In genomic region chr15:67835349-67836133, GRCh38 we compare ENCODE assay signal across 10 cellular contexts. TPM values are rescaled to one million over a fixed set of nuclear protein-coding genes. Genes with fewer than 3 reads are reported as not detected.
DNase-seq lines count a peak whose midpoint lies in the region; ATAC-seq and TF ChIP-seq lines count a peak whose summit lies in the region.
"Had no signal": no experiment of that assay in that cellular context is flagged by ENCODE, and none has a peak within 500 bp of the region (broad histone marks: within the 10 kb centered on the region; RNA-seq: fewer than 3 reads in every experiment).

No MANE protein-coding gene starts in this region.

- H3K4me1 Mint-ChIP-seq in activated naive CD8-positive, alpha-beta T cell treated with anti-CD3 and anti-CD28 coated beads, Interleukin-2, amount 50 U/mL, for 24 hours: peaks cover 41% of the 10 kb centered on the region

- peak overlapping the region; percentile 68 for H3K4me3 Mint-ChIP-seq in activated naive CD8-positive, alpha-beta T cell treated with anti-CD3 and anti-CD28 coated beads, Interleukin-2, amount 50 U/mL, for 24 hours

- no peak overlapping the region for H3K27ac ChIP-seq in liver (ENCODE audit: low read depth in 1 of 2, low read length in 2 of 2)
- no peak overlapping the region for H3K27ac ChIP-seq in tibial artery

- ATAC-seq in activated naive CD8-positive, alpha-beta T cell treated with anti-CD3 and anti-CD28 coated beads, Interleukin-2, amount 50 U/mL, for 24 hours: no peak
- ATAC-seq: activated naive CD4-positive, alpha-beta T cell treated with anti-CD3 and anti-CD28 coated beads, Interleukin-2, amount 50 U/mL, for 72 hours had no signal

- intact Hi-C loops in tibial artery (cut with DNase I; ENCODE audit: low total_unique reads): loop anchor here (2.0 to 10.0 kb wide), 3 partner anchors 291 to 379 kb away; partner anchors contain the start of genes C15orf61 and MAP2K5

- TF ChIP-seq CTCF in liver (IDR thresholded peaks at IDR 0.05; ENCODE audit: low read depth, low read length, missing input control) (no peak), tibial artery (IDR thresholded peaks at IDR 0.05) (no peak)

- H3K4me3 ChIP-seq in liver (ENCODE audit: low read depth in 1 of 3, low read length in 3 of 3) (peak overlapping the region in 2 of 3 donors; percentile 21 to 45), tibial artery (peak overlapping the region; percentile 30 to 37)

- 7% methylated on average over 57 of the region's 57 CpGs for WGBS in liver

- H3K36me3 ChIP-seq in liver (ENCODE audit: control insufficient read depth in 4 of 4, insufficient read depth in 3 of 4, low read depth in 1 of 4, low read length in 3 of 4) (no peaks in the 10 kb centered on the region), tibial artery (no peaks in the 10 kb centered on the region)

- H3K27ac Mint-ChIP-seq in activated naive CD8-positive, alpha-beta T cell treated with anti-CD3 and anti-CD28 coated beads, Interleukin-2, amount 50 U/mL, for 24 hours: no peak overlapping the region
- H3K27ac Mint-ChIP-seq: activated naive CD4-positive, alpha-beta T cell treated with anti-CD3 and anti-CD28 coated beads, Interleukin-2, amount 50 U/mL, for 72 hours had no signal

- H3K36me3 Mint-ChIP-seq in activated naive CD8-positive, alpha-beta T cell treated with anti-CD3 and anti-CD28 coated beads, Interleukin-2, amount 50 U/mL, for 24 hours (ENCODE audit: low read depth): peaks cover 4% of the 10 kb centered on the region

- DNase-seq in activated T-cell treated with anti-CD3 and anti-CD28 coated beads, Interleukin-2, amount 50 U/mL, for 1 hour: peak; percentile 46
- DNase-seq in activated T-cell treated with anti-CD3 and anti-CD28 coated beads for 4 hours (no peak), tibial artery (peak in 1 of 2 donors; percentile 67), NCI-H128 (lab: John Stamatoyannopoulos, UW; ENCODE audit: unreplicated experiment) (no peak), middle frontal gyrus (ENCODE audit: extremely low spot score, low spot score) (no peak)
- no peak for DNase-seq in activated naive CD8-positive, alpha-beta T cell treated with anti-CD3 and anti-CD28 coated beads, Interleukin-2, amount 50 U/mL, for 24 hours
- no peak for DNase-seq in activated effector memory CD4-positive, alpha-beta T cell treated with anti-CD3 and anti-CD28 coated beads, Interleukin-2, amount 50 U/mL, for 16 hours

- peaks cover 58% of the 10 kb centered on the region for H3K27me3 Mint-ChIP-seq in activated naive CD8-positive, alpha-beta T cell treated with anti-CD3 and anti-CD28 coated beads, Interleukin-2, amount 50 U/mL, for 24 hours

- H3K9ac ChIP-seq in liver (ENCODE audit: low read depth in 1 of 2, low read length in 2 of 2): no peak overlapping the region

- no peak for TF ChIP-seq RAD21 in liver (IDR thresholded peaks at IDR 0.05)

- H3K27me3 ChIP-seq in liver (ENCODE audit: control insufficient read depth in 4 of 4, insufficient read depth in 4 of 4, low read length in 3 of 4): peaks cover 0 to 11% (median 3%) of the 10 kb centered on the region in 4 donors
- peaks cover 0 to 54% of the 10 kb centered on the region in 2 donors for H3K27me3 ChIP-seq in tibial artery

- H3K4me1 ChIP-seq in liver (ENCODE audit: control insufficient read depth in 4 of 4, insufficient read depth in 4 of 4, low read length in 3 of 4): peaks cover 17 to 48% (median 43%) of the 10 kb centered on the region in 4 donors
- H3K4me1 ChIP-seq in tibial artery: peaks cover 0 to 58% (median 46%) of the 10 kb centered on the region in 4 donors

- H3K9me3 Mint-ChIP-seq in activated naive CD8-positive, alpha-beta T cell treated with anti-CD3 and anti-CD28 coated beads, Interleukin-2, amount 50 U/mL, for 24 hours: no peaks in the 10 kb centered on the region
- H3K9me3 Mint-ChIP-seq: activated naive CD4-positive, alpha-beta T cell treated with anti-CD3 and anti-CD28 coated beads, Interleukin-2, amount 50 U/mL, for 72 hours had no signal

- no peaks in the 10 kb centered on the region for H3K9me3 ChIP-seq in liver (ENCODE audit: control insufficient read depth in 4 of 4, low read length in 3 of 4)
- H3K9me3 ChIP-seq in tibial artery: no peaks in the 10 kb centered on the region

TF ChIP-seq in liver, 16 proteins besides CTCF, POLR2A, EP300 and RAD21:
- TF ChIP-seq RXRA (IDR thresholded peaks at IDR 0.05) (no peak), FOXA1 (IDR thresholded peaks at IDR 0.05) (no peak), EGR1 (IDR thresholded peaks at IDR 0.05; ENCODE audit: low read depth in 2 of 2) (no peak), TAF1 (conservative IDR thresholded peaks at IDR 0.05) (no peak), ATF3 (IDR thresholded peaks at IDR 0.05) (no peak), YY1 (IDR thresholded peaks at IDR 0.05) (no peak), HNF4G (IDR thresholded peaks at IDR 0.05) (no peak), GABPA (IDR thresholded peaks at IDR 0.05 in 1 of 2, conservative IDR thresholded peaks at IDR 0.05 in 1 of 2) (no peak), JUND (IDR thresholded peaks at IDR 0.05) (no peak), NR2F2 (IDR thresholded peaks at IDR 0.05) (no peak), ZBTB33 (IDR thresholded peaks at IDR 0.05) (no peak), FOXA2 (IDR thresholded peaks at IDR 0.05) (no peak), HNF4A (conservative IDR thresholded peaks at IDR 0.05) (no peak), REST (IDR thresholded peaks at IDR 0.05) (no peak), SP1 (IDR thresholded peaks at IDR 0.05) (no peak), MAX (IDR thresholded peaks at IDR 0.05) (no peak)

RNA-seq across cellular contexts. Expression of gene RNU6-1, which starts 4.3 kb away (rescaled TPM):
- not detected for total RNA-seq in liver
- polyA plus RNA-seq in liver: not detected
- total RNA-seq: activated naive CD4-positive, alpha-beta T cell treated with anti-CD3 and anti-CD28 coated beads, Interleukin-2, amount 50 U/mL, for 72 hours; Daoy had no signal

RNA-seq across cellular contexts. Expression of gene SKOR1, which starts 10.2 kb away (rescaled TPM):
- total RNA-seq in liver: under 1 TPM; 0.05 to 0.17 TPM
- under 1 TPM in 1 of 2 donors, not detected in 1; 0.02 TPM for polyA plus RNA-seq in liver
- total RNA-seq: Daoy had no signal
